8 cellular contexts compared by ENCODE assay signal in genomic region chr1:243848165-243849088, GRCh38. TPM values are rescaled to one million over a fixed set of nuclear protein-coding genes. Genes with fewer than 3 reads are reported as not detected.
DNase-seq lines count a peak whose midpoint lies in the region; ATAC-seq lines count a peak whose summit lies in the region.

No MANE protein-coding gene starts in this region.

- no peaks in the 10 kb centered on the region for H3K36me3 Mint-ChIP-seq in activated CD4-positive, alpha-beta memory T cell treated with anti-CD3 and anti-CD28 coated beads for 36 hours

- peaks cover 9% of the 10 kb centered on the region for H3K27me3 ChIP-seq in iPS-18a (ENCODE audit: control insufficient read depth, insufficient read depth, low read length)

- POLR2A ChIA-PET in activated CD4-positive, alpha-beta memory T cell treated with anti-CD3 and anti-CD28 coated beads for 36 hours (lab: Charles Lee) = interaction anchor here (0.6 to 1.9 kb wide), 2 partner anchors 10 to 199 kb away, joined by 3 to 17 read pairs; no protein-coding TSS in a partner anchor

- H3K4me3 ChIP-seq in iPS-18a (ENCODE audit: low read length) = peak overlapping the region; percentile 82

- H3K4me3 Mint-ChIP-seq in activated CD4-positive, alpha-beta memory T cell treated with anti-CD3 and anti-CD28 coated beads for 36 hours = peak overlapping the region; percentile 93
- H3K4me3 Mint-ChIP-seq in stimulated activated naive CD8-positive, alpha-beta T cell treated with anti-CD3 and anti-CD28 coated beads, Interleukin-15, amount 100 ng/mL, for 72 hours = peak overlapping the region; percentile 99

- ATAC-seq in stimulated activated naive CD8-positive, alpha-beta T cell treated with anti-CD3 and anti-CD28 coated beads, Interleukin-15, amount 100 ng/mL, for 72 hours = peak; percentile 8
- no peak for ATAC-seq in GM21515 (IDR thresholded peaks at IDR 0.05; ENCODE audit: unreplicated experiment)

- no peaks in the 10 kb centered on the region for H3K9me3 Mint-ChIP-seq in activated CD4-positive, alpha-beta memory T cell treated with anti-CD3 and anti-CD28 coated beads for 36 hours
- H3K9me3 Mint-ChIP-seq in stimulated activated naive CD8-positive, alpha-beta T cell treated with anti-CD3 and anti-CD28 coated beads, Interleukin-15, amount 100 ng/mL, for 72 hours = no peaks in the 10 kb centered on the region

- H3K9ac ChIP-seq in iPS-18a (ENCODE audit: low read length) = peak overlapping the region; percentile 59

- no peak overlapping the region for H3K27ac ChIP-seq in iPS-18a (ENCODE audit: low read length)

- H3K9me3 ChIP-seq in iPS-18a (ENCODE audit: control insufficient read depth, low read depth, low read length) = no peaks in the 10 kb centered on the region

- H3K36me3 ChIP-seq in iPS-18a (ENCODE audit: control insufficient read depth, low read depth, low read length) = no peaks in the 10 kb centered on the region

- peaks cover 42% of the 10 kb centered on the region for H3K4me1 Mint-ChIP-seq in activated CD4-positive, alpha-beta memory T cell treated with anti-CD3 and anti-CD28 coated beads for 36 hours (ENCODE audit: low read depth)
- H3K4me1 Mint-ChIP-seq in stimulated activated naive CD8-positive, alpha-beta T cell treated with anti-CD3 and anti-CD28 coated beads, Interleukin-15, amount 100 ng/mL, for 72 hours = peaks cover 28% of the 10 kb centered on the region

- peaks cover 20% of the 10 kb centered on the region for H3K4me1 ChIP-seq in iPS-18a (ENCODE audit: control insufficient read depth, low read depth, low read length)

- H3K27ac Mint-ChIP-seq in activated CD4-positive, alpha-beta memory T cell treated with anti-CD3 and anti-CD28 coated beads for 36 hours = peak overlapping the region; percentile 94
- peak overlapping the region; percentile 99 for H3K27ac Mint-ChIP-seq in stimulated activated naive CD8-positive, alpha-beta T cell treated with anti-CD3 and anti-CD28 coated beads, Interleukin-15, amount 100 ng/mL, for 72 hours

- peak; percentile 7 for DNase-seq in NCI-H2227 (lab: John Stamatoyannopoulos, UW; ENCODE audit: unreplicated experiment)
- DNase-seq in NCI-H2227 treated with DMSO at 0.1 percent for 48 hours (lab: John Stamatoyannopoulos, UW) = no peak
- DNase-seq in activated CD4-positive, alpha-beta memory T cell treated with anti-CD3 and anti-CD28 coated beads for 36 hours = no peak
- no peak for DNase-seq in stimulated activated naive CD8-positive, alpha-beta T cell treated with anti-CD3 and anti-CD28 coated beads, Interleukin-15, amount 100 ng/mL, for 72 hours
- DNase-seq in NCI-H1092 (lab: John Stamatoyannopoulos, UW) = no peak
- no peak for DNase-seq in amygdala (lab: John Stamatoyannopoulos, UW)

- CTCF ChIA-PET in activated CD4-positive, alpha-beta memory T cell treated with anti-CD3 and anti-CD28 coated beads for 36 hours (lab: Charles Lee) = interaction anchor here (1.2 kb wide), 1 partner anchor 10 kb away, joined by 5 read pairs; no protein-coding TSS in a partner anchor

- intact Hi-C loops in activated CD4-positive, alpha-beta memory T cell treated with anti-CD3 and anti-CD28 coated beads for 36 hours (cut with micrococcal nuclease) = loop anchor here (1.0 to 10.0 kb wide), 5 partner anchors 10 to 593 kb away; partner anchors contain the start of gene CEP170

- no peaks in the 10 kb centered on the region for H3K27me3 Mint-ChIP-seq in activated CD4-positive, alpha-beta memory T cell treated with anti-CD3 and anti-CD28 coated beads for 36 hours
- no peaks in the 10 kb centered on the region for H3K27me3 Mint-ChIP-seq in stimulated activated naive CD8-positive, alpha-beta T cell treated with anti-CD3 and anti-CD28 coated beads, Interleukin-15, amount 100 ng/mL, for 72 hours

RNA-seq across cellular contexts. Expression of gene AKT3, which starts 1.6 kb away (rescaled TPM):
- 10 to 100 TPM; 33.3 to 34.7 TPM for total RNA-seq in activated CD4-positive, alpha-beta memory T cell treated with anti-CD3 and anti-CD28 coated beads for 36 hours
